In genomic region chr7:127758845-127759244, GRCh38 we compare ENCODE assay signal across 23 cellular contexts.
DNase-seq lines count a peak whose midpoint lies in the region; ATAC-seq, FAIRE-seq and TF ChIP-seq lines count a peak whose summit lies in the region.
"Had no signal": no experiment of that assay in that cellular context is flagged by ENCODE, and none has a peak within 500 bp of the region (broad histone marks: within the 10 kb centered on the region; RNA-seq: fewer than 3 reads in every experiment).

No MANE protein-coding gene starts in this region.

- H3K27ac Mint-ChIP-seq in glutamatergic neuron (ENCODE audit: unreplicated experiment) (peak overlapping the region; percentile 64), progenitor cell of endocrine pancreas (no peak overlapping the region)
- H3K27ac Mint-ChIP-seq in stimulated activated effector memory CD8-positive, alpha-beta T cell treated with anti-CD3 and anti-CD28 coated beads, Interleukin-12 subunit alpha, Interleukin-12 subunit beta, amount 100 ng/mL, for 72 hours, result peak overlapping the region; percentile 18
- H3K27ac Mint-ChIP-seq: B cell; CD4-positive, alpha-beta T cell; CD8-positive, alpha-beta T cell had no signal

- peaks cover 1% of the 10 kb centered on the region for H3K9me3 Mint-ChIP-seq in glutamatergic neuron (ENCODE audit: unreplicated experiment)
- no peaks in the 10 kb centered on the region for H3K9me3 Mint-ChIP-seq in stimulated activated effector memory CD8-positive, alpha-beta T cell treated with anti-CD3 and anti-CD28 coated beads, Interleukin-12 subunit alpha, Interleukin-12 subunit beta, amount 100 ng/mL, for 72 hours
- H3K9me3 Mint-ChIP-seq in progenitor cell of endocrine pancreas (ENCODE audit: low read depth), result no peaks in the 10 kb centered on the region
- H3K9me3 Mint-ChIP-seq: CD4-positive, alpha-beta T cell; CD8-positive, alpha-beta T cell had no signal

- no peak overlapping the region for H3K4me3 ChIP-seq in pancreas
- H3K4me3 ChIP-seq: BLaER1 treated with 17β-estradiol and CSF1 and Interleukin-3, amounts not matched to agents 10 nM and 100 nM; GM12878 had no signal

- H3K27ac ChIP-seq in 22Rv1 (peak overlapping the region; percentile 82), VCaP (peak overlapping the region; percentile 94), pancreas (no peak overlapping the region)
- H3K27ac ChIP-seq: BLaER1 treated with 17β-estradiol and CSF1 and Interleukin-3, amounts not matched to agents 10 nM and 100 nM; C4-2B had no signal

- no peaks in the 10 kb centered on the region for H3K36me3 Mint-ChIP-seq in glutamatergic neuron (ENCODE audit: unreplicated experiment)
- no peaks in the 10 kb centered on the region for H3K36me3 Mint-ChIP-seq in stimulated activated effector memory CD8-positive, alpha-beta T cell treated with anti-CD3 and anti-CD28 coated beads, Interleukin-12 subunit alpha, Interleukin-12 subunit beta, amount 100 ng/mL, for 72 hours
- peaks cover 2% of the 10 kb centered on the region for H3K36me3 Mint-ChIP-seq in progenitor cell of endocrine pancreas (ENCODE audit: insufficient read depth)

- FAIRE-seq in pancreas (lab: Jason Lieb, UNC), result no peak
- FAIRE-seq: A549, D721Med, GM12878, GM12892, GM18507 had no signal

- no peaks in the 10 kb centered on the region for H3K27me3 ChIP-seq in pancreas
- H3K27me3 ChIP-seq: BLaER1 treated with 17β-estradiol and CSF1 and Interleukin-3, amounts not matched to agents 10 nM and 100 nM had no signal

- intact Hi-C loops in pancreas (cut with DNase I), result no loop called here

- peaks cover 16 to 20% (median 17%) of the 10 kb centered on the region in 3 donors for H3K4me1 ChIP-seq in pancreas

- H3K36me3 ChIP-seq in pancreas, result no peaks in the 10 kb centered on the region

- WGBS in pancreas, 2 donors, result 90 to 93% methylated on average over 6 of the region's 6 CpGs

- no peak for DNase-seq in glutamatergic neuron
- no peak for DNase-seq in stimulated activated effector memory CD8-positive, alpha-beta T cell treated with anti-CD3 and anti-CD28 coated beads, Interleukin-12 subunit alpha, Interleukin-12 subunit beta, amount 100 ng/mL, for 72 hours (ENCODE audit: low spot score in 2 of 2)
- no peak for DNase-seq in DMS79 treated with DMSO at 0.1 percent for 48 hours (lab: John Stamatoyannopoulos, UW)
- no peak for DNase-seq in progenitor cell of endocrine pancreas (ENCODE audit: low spot score, unreplicated experiment)
- no peak for DNase-seq in pancreas
- DNase-seq: AML-193; Caco-2; Calu3; CD4-positive, alpha-beta T cell; CD8-positive, alpha-beta T cell; DND-41; EL; GDM1 had no signal

- ATAC-seq in stimulated activated effector memory CD8-positive, alpha-beta T cell treated with anti-CD3 and anti-CD28 coated beads, Interleukin-12 subunit alpha, Interleukin-12 subunit beta, amount 100 ng/mL, for 72 hours, result no peak
- no peak for ATAC-seq in pancreas
- ATAC-seq: CD8-positive, alpha-beta T cell; GM12878 had no signal

- TF ChIP-seq CTCF in 22Rv1 (IDR thresholded peaks at IDR 0.05), result no peak
- no peak for TF ChIP-seq CTCF in VCaP (conservative IDR thresholded peaks at IDR 0.05)
- TF ChIP-seq CTCF in glutamatergic neuron (IDR thresholded peaks at IDR 0.05; ENCODE audit: partially characterized antibody, unreplicated experiment), result no peak
- TF ChIP-seq CTCF in progenitor cell of endocrine pancreas (IDR thresholded peaks at IDR 0.05; ENCODE audit: unreplicated experiment), result no peak
- no peak for TF ChIP-seq CTCF in pancreas (IDR thresholded peaks at IDR 0.05)

- H3K4me1 Mint-ChIP-seq in glutamatergic neuron (ENCODE audit: low read depth, unreplicated experiment) (peaks cover 23% of the 10 kb centered on the region), progenitor cell of endocrine pancreas (ENCODE audit: low read depth) (peaks cover 21% of the 10 kb centered on the region)
- peaks cover 73% of the 10 kb centered on the region for H3K4me1 Mint-ChIP-seq in stimulated activated effector memory CD8-positive, alpha-beta T cell treated with anti-CD3 and anti-CD28 coated beads, Interleukin-12 subunit alpha, Interleukin-12 subunit beta, amount 100 ng/mL, for 72 hours

- no peak overlapping the region for H3K4me3 Mint-ChIP-seq in glutamatergic neuron (ENCODE audit: unreplicated experiment)
- no peak overlapping the region for H3K4me3 Mint-ChIP-seq in stimulated activated effector memory CD8-positive, alpha-beta T cell treated with anti-CD3 and anti-CD28 coated beads, Interleukin-12 subunit alpha, Interleukin-12 subunit beta, amount 100 ng/mL, for 72 hours
- H3K4me3 Mint-ChIP-seq in progenitor cell of endocrine pancreas (ENCODE audit: low read depth), result no peak overlapping the region
- H3K4me3 Mint-ChIP-seq: B cell; CD4-positive, alpha-beta T cell; CD8-positive, alpha-beta T cell had no signal

- H3K9me3 ChIP-seq in pancreas, result no peaks in the 10 kb centered on the region
- H3K9me3 ChIP-seq: A549; BLaER1 treated with 17β-estradiol and CSF1 and Interleukin-3, amounts not matched to agents 10 nM and 100 nM; Caco-2 had no signal

- H3K27me3 Mint-ChIP-seq in glutamatergic neuron (ENCODE audit: unreplicated experiment), result no peaks in the 10 kb centered on the region
- H3K27me3 Mint-ChIP-seq in progenitor cell of endocrine pancreas, result no peaks in the 10 kb centered on the region
- H3K27me3 Mint-ChIP-seq: B cell; CD4-positive, alpha-beta T cell had no signal

Comparison
In these comparisons a context has a peak if more than half of its experiments do, and no peak if none do; other contexts are left out.
1. H3K27ac ChIP-seq: peak in 22Rv1 (single experiment) and VCaP (single experiment); none in pancreas (0 of 4).